ENCODE assay signal across 2 cellular contexts in the genomic region with DNA sequence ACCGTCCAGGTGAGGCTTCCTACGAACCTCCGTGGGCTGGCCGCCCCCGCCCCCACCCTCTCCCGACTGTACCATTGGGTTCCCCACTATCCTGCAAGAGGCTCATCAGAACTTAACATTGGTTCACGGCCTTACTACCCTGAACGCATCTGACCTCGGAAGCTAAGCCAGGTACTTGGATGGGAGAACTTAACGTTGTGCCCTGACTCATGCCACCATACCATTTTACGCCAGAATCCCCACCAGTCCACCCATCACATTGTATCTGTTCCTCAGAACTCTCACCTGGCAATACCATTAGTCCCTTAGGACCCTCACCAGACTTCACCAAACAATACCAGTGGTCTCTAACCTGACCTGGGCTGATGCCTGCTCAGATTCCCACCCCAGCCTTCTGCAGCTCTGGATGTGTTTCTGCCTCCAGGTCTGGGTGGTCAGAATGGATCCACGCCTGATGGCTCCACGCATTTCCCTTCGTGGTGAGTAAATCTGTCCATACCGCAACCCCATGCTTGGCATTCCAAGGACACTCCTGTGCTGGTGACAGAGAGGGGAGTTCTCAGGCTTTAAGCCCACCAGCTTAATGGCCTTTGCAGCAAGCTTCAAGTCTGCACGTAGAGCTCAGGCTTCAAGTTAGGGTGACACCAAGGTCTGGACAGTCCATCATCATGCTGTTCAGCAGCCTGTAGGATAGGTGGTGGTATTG.
TF ChIP-seq lines count a peak whose summit lies in the region.

No MANE protein-coding gene starts in this region.

TF ChIP-seq in A549, 52 proteins besides CTCF, POLR2A, EP300 and RAD21:
- TF ChIP-seq FOXS1 (CRISPR knock-in tag; IDR thresholded peaks at IDR 0.05) (no peak), HOXB13 (CRISPR knock-in tag; IDR thresholded peaks at IDR 0.05; ENCODE audit: low read depth) (no peak), HDAC2 (IDR thresholded peaks at IDR 0.05) (no peak), MAX (IDR thresholded peaks at IDR 0.05) (no peak), FOSL2 (IDR thresholded peaks at IDR 0.05) (no peak), FOSL2 (CRISPR knock-in tag; IDR thresholded peaks at IDR 0.05) (no peak), CBX2 (IDR thresholded peaks at IDR 0.05; ENCODE audit: borderline replicate concordance, low read depth) (no peak), USF2 (IDR thresholded peaks at IDR 0.05) (no peak), HOXA7 (CRISPR knock-in tag; IDR thresholded peaks at IDR 0.05) (no peak), ATOH8 (CRISPR knock-in tag; IDR thresholded peaks at IDR 0.05; ENCODE audit: low read depth) (no peak), PHF8 (IDR thresholded peaks at IDR 0.05; ENCODE audit: borderline replicate concordance, low read depth) (no peak; the same call in 1 of the 2 replicates), FOSB (CRISPR knock-in tag; IDR thresholded peaks at IDR 0.05) (no peak)
- TF ChIP-seq, protein P1, sequence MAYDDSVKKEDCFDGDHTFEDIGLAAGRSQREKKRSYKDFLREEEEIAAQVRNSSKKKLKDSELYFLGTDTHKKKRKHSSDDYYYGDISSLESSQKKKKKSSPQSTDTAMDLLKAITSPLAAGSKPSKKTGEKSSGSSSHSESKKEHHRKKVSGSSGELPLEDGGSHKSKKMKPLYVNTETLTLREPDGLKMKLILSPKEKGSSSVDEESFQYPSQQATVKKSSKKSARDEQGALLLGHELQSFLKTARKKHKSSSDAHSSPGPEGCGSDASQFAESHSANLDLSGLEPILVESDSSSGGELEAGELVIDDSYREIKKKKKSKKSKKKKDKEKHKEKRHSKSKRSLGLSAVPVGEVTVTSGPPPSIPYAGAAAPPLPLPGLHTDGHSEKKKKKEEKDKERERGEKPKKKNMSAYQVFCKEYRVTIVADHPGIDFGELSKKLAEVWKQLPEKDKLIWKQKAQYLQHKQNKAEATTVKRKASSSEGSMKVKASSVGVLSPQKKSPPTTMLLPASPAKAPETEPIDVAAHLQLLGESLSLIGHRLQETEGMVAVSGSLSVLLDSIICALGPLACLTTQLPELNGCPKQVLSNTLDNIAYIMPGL (CRISPR knock-in tag; IDR thresholded peaks at IDR 0.05; ENCODE audit: borderline replicate concordance): no peak

TF ChIP-seq in IMR-90, 13 proteins besides CTCF, POLR2A, EP300 and RAD21:
- TF ChIP-seq CHD1 (IDR thresholded peaks at IDR 0.05; ENCODE audit: low read depth, low read length) (no peak), USF2 (IDR thresholded peaks at IDR 0.05; ENCODE audit: low read depth, low read length) (0 out of 2 replicates have a peak, but pooled peaks have one; percentile 3)
